In the genomic region with DNA sequence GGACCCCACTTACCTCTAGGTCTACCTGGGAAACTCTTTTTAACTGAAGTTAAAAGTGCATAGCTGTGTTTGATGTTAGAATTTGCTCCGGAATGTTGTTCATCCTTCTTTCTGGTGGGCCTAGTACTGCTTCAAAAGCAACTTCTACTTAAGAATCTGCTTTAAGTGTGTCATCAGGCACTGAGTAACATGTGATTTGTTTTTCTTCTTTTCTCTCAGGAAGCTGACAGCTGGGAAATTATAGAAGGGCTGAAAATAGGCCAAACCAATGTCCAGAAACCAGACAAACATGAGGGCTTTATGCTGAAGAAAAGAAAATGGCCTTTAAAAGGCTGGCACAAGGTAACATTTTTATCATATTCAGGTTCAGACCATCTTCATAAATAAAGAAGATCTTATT, we compare ENCODE assay signal across 17 cellular contexts.
DNase-seq lines count a peak whose midpoint lies in the region; FAIRE-seq and TF ChIP-seq lines count a peak whose summit lies in the region.
"Had no signal": no experiment of that assay in that cellular context is flagged by ENCODE, and none has a peak within 500 bp of the region (broad histone marks: within the 10 kb centered on the region; RNA-seq: fewer than 3 reads in every experiment).

No MANE protein-coding gene starts in this region.

- TF ChIP-seq CTCF in fibroblast of mammary gland (conservative IDR thresholded peaks at IDR 0.05; ENCODE audit: control insufficient read depth, insufficient read depth, low read depth, low read length) (no peak), WERI-Rb-1 (IDR thresholded peaks at IDR 0.05; ENCODE audit: low read depth, low read length) (no peak)

- no peaks in the 10 kb centered on the region for H3K27me3 ChIP-seq in WERI-Rb-1 (ENCODE audit: insufficient read depth, low read depth, severe bottlenecking)
- H3K27me3 ChIP-seq: testis had no signal

- FAIRE-seq in RCC 7860 (lab: Jason Lieb, UNC) = no peak

- H3K4me3 ChIP-seq in fibroblast of mammary gland (ENCODE audit: control insufficient read depth, low read depth, low read length) (no peak overlapping the region), WERI-Rb-1 (ENCODE audit: low read depth, low read length) (no peak overlapping the region)
- H3K4me3 ChIP-seq: coronary artery, smooth muscle cell, testis had no signal

- H3K36me3 ChIP-seq in WERI-Rb-1 = no peaks in the 10 kb centered on the region; the same call in 1 of the 2 replicates

- no peak overlapping the region for H3K27ac ChIP-seq in WERI-Rb-1
- H3K27ac ChIP-seq: coronary artery, testis had no signal

- no peaks in the 10 kb centered on the region for H3K9me3 ChIP-seq in WERI-Rb-1 (ENCODE audit: severe bottlenecking)
- H3K9me3 ChIP-seq: SK-N-SH, testis had no signal

- DNase-seq in amniotic epithelial cell (ENCODE audit: low read depth) (peak; percentile 71), fibroblast of mammary gland (ENCODE audit: low read depth) (peak; percentile 49), myocyte (ENCODE audit: low read depth) (peak; percentile 77), NCI-H1436 treated with DMSO at 0.1 percent for 48 hours (lab: John Stamatoyannopoulos, UW) (no peak), RCC 7860 (ENCODE audit: low spot score) (no peak), NCI-H82 treated with DMSO at 0.1 percent for 48 hours (lab: John Stamatoyannopoulos, UW; ENCODE audit: unreplicated experiment) (no peak), WERI-Rb-1 (no peak)
- DNase-seq: activated CD4-positive, alpha-beta T cell treated with anti-CD3 and anti-CD28 coated beads for 1 hour; amniotic stem cell; head of caudate nucleus; NCI-H2081; NCI-H526; SK-N-SH; T1000; testis had no signal

Comparison
In these comparisons a context has a peak if more than half of its experiments do, and no peak if none do; other contexts are left out.
1. DNase-seq: peak in amniotic epithelial cell (single experiment), fibroblast of mammary gland (single experiment) and myocyte (single experiment); none in NCI-H1436 treated with DMSO at 0.1 percent for 48 hours (single experiment), RCC 7860 (single experiment), NCI-H82 treated with DMSO at 0.1 percent for 48 hours (single experiment) and WERI-Rb-1 (single experiment).